ENCODE assay signal across 7 cellular contexts in genomic region chr1:205630651-205631009, GRCh38. TPM values are rescaled to one million over a fixed set of nuclear protein-coding genes. Genes with fewer than 3 reads are reported as not detected.
DNase-seq lines count a peak whose midpoint lies in the region; TF ChIP-seq lines count a peak whose summit lies in the region.

No MANE protein-coding gene starts in this region.

- no peak for TF ChIP-seq EP300 in stomach (IDR thresholded peaks at IDR 0.05)

- H3K36me3 Mint-ChIP-seq in activated T-helper 2 cell treated with anti-CD3 and anti-CD28 coated beads, Interferon-gamma antibody, Interleukin-2, Interleukin-4, amounts not matched to agents 10 μg/mL and 5 μg/mL and 100 μg/mL, durations not matched to agents 14 hours and 24 hours and 36 hours (ENCODE audit: low read depth): peaks cover 34% of the 10 kb centered on the region

- H3K9me3 ChIP-seq in iPS-18c (ENCODE audit: control insufficient read depth, insufficient read depth, low read length) (no peaks in the 10 kb centered on the region), stomach (no peaks in the 10 kb centered on the region)

- H3K27ac ChIP-seq in HL-60 (replicated peaks): peak overlapping the region; percentile 80
- H3K27ac ChIP-seq in stomach: peak overlapping the region; percentile 93 to 100 (median 98)

- TF ChIP-seq POLR2A in stomach (IDR thresholded peaks at IDR 0.05): no peak

- TF ChIP-seq CTCF in HL-60 (IDR thresholded peaks at IDR 0.05; ENCODE audit: insufficient read depth, low read length): no peak
- TF ChIP-seq CTCF in stomach (IDR thresholded peaks at IDR 0.05): no peak

- intact Hi-C loops in activated T-helper 2 cell treated with anti-CD3 and anti-CD28 coated beads, Interferon-gamma antibody, Interleukin-2, Interleukin-4, amounts not matched to agents 10 μg/mL and 5 μg/mL and 100 μg/mL, durations not matched to agents 14 hours and 24 hours and 36 hours (cut with micrococcal nuclease): loop anchor here (1.0 to 5.0 kb wide), 4 partner anchors 19 to 142 kb away; no protein-coding TSS in a partner anchor
- intact Hi-C loops in stomach (cut with DNase I; ENCODE audit: low total_unique reads): no loop called here

- no peaks in the 10 kb centered on the region for H3K9me3 Mint-ChIP-seq in activated T-helper 2 cell treated with anti-CD3 and anti-CD28 coated beads, Interferon-gamma antibody, Interleukin-2, Interleukin-4, amounts not matched to agents 10 μg/mL and 5 μg/mL and 100 μg/mL, durations not matched to agents 14 hours and 24 hours and 36 hours

- DNase-seq in HL-60 (ENCODE audit: low read depth in 1 of 2, low spot score in 1 of 2) (no peak), stomach (no peak), cerebellar nuclear complex (lab: John Stamatoyannopoulos, UW) (no peak), dermis blood vessel endothelial cell (no peak), GM19240 (ENCODE audit: insufficient read length, low spot score) (no peak)
- DNase-seq in activated T-helper 2 cell treated with anti-CD3 and anti-CD28 coated beads, Interferon-gamma antibody, Interleukin-2, Interleukin-4, amounts not matched to agents 10 μg/mL and 5 μg/mL and 100 μg/mL, durations not matched to agents 14 hours and 24 hours and 36 hours (ENCODE audit: low spot score): no peak

- H3K4me1 Mint-ChIP-seq in activated T-helper 2 cell treated with anti-CD3 and anti-CD28 coated beads, Interferon-gamma antibody, Interleukin-2, Interleukin-4, amounts not matched to agents 10 μg/mL and 5 μg/mL and 100 μg/mL, durations not matched to agents 14 hours and 24 hours and 36 hours (ENCODE audit: low read depth): peaks cover 41% of the 10 kb centered on the region

- peak overlapping the region; percentile 96 for H3K4me3 Mint-ChIP-seq in activated T-helper 2 cell treated with anti-CD3 and anti-CD28 coated beads, Interferon-gamma antibody, Interleukin-2, Interleukin-4, amounts not matched to agents 10 μg/mL and 5 μg/mL and 100 μg/mL, durations not matched to agents 14 hours and 24 hours and 36 hours (ENCODE audit: low read depth)

- peaks cover 2% of the 10 kb centered on the region for H3K27me3 Mint-ChIP-seq in activated T-helper 2 cell treated with anti-CD3 and anti-CD28 coated beads, Interferon-gamma antibody, Interleukin-2, Interleukin-4, amounts not matched to agents 10 μg/mL and 5 μg/mL and 100 μg/mL, durations not matched to agents 14 hours and 24 hours and 36 hours (ENCODE audit: low read depth)

- peaks cover 18 to 58% (median 40%) of the 10 kb centered on the region in 4 donors for H3K4me1 ChIP-seq in stomach

- peak overlapping the region; percentile 99 for H3K27ac Mint-ChIP-seq in activated T-helper 2 cell treated with anti-CD3 and anti-CD28 coated beads, Interferon-gamma antibody, Interleukin-2, Interleukin-4, amounts not matched to agents 10 μg/mL and 5 μg/mL and 100 μg/mL, durations not matched to agents 14 hours and 24 hours and 36 hours

- H3K36me3 ChIP-seq in stomach: peaks cover 0 to 4% (median under 1%) of the 10 kb centered on the region in 4 donors

- WGBS in stomach, 5 donors: 3 to 7% (median 7%) methylated on average over 3 of the region's 3 CpGs

- H3K4me3 ChIP-seq in HL-60 (replicated peaks; ENCODE audit: insufficient read depth, low read length) (peak overlapping the region; percentile 69), iPS-18c (ENCODE audit: insufficient read depth, low read depth, low read length) (peak overlapping the region; percentile 77), stomach (peak overlapping the region; percentile 56 to 83 (median 69))

- H3K27me3 ChIP-seq in HL-60 (ENCODE audit: insufficient read depth, poor library complexity, severe bottlenecking): no peaks in the 10 kb centered on the region
- H3K27me3 ChIP-seq in stomach: no peaks in the 10 kb centered on the region

RNA-seq across cellular contexts. Expression of gene ELK4, which starts 1.2 kb away (rescaled TPM):
- 68.8 and 80.3 TPM in 2 replicates for total RNA-seq in activated T-helper 2 cell treated with anti-CD3 and anti-CD28 coated beads, Interferon-gamma antibody, Interleukin-2, Interleukin-4, amounts not matched to agents 10 μg/mL and 5 μg/mL and 100 μg/mL, durations not matched to agents 14 hours and 24 hours and 36 hours
- 10 to 100 TPM in 4 of 5 donors, 1 to 10 TPM in 1; 8.0 to 38.7 (median 18.1) TPM for total RNA-seq in stomach
- polyA plus RNA-seq in stomach: 1 to 10 TPM; 3.5 to 4.1 (median 4.0) TPM
- 33.4 and 65.3 TPM in 2 replicates for total RNA-seq in dermis blood vessel endothelial cell

RNA-seq across cellular contexts. Expression of gene SLC45A3, which starts 49.7 kb away (rescaled TPM):
- total RNA-seq in activated T-helper 2 cell treated with anti-CD3 and anti-CD28 coated beads, Interferon-gamma antibody, Interleukin-2, Interleukin-4, amounts not matched to agents 10 μg/mL and 5 μg/mL and 100 μg/mL, durations not matched to agents 14 hours and 24 hours and 36 hours: 1.5 and 2.0 TPM in 2 replicates
- 10 to 100 TPM in 3 of 5 donors, 1 to 10 TPM in 2; 4.5 to 30.1 (median 21.4) TPM for total RNA-seq in stomach
- polyA plus RNA-seq in stomach: 1 to 10 TPM; 1.6 to 8.2 (median 3.8) TPM
- total RNA-seq in dermis blood vessel endothelial cell: 23.7 and 34.9 TPM in 2 replicates
